ENCODE assay signal across 25 cellular contexts in the genomic region with DNA sequence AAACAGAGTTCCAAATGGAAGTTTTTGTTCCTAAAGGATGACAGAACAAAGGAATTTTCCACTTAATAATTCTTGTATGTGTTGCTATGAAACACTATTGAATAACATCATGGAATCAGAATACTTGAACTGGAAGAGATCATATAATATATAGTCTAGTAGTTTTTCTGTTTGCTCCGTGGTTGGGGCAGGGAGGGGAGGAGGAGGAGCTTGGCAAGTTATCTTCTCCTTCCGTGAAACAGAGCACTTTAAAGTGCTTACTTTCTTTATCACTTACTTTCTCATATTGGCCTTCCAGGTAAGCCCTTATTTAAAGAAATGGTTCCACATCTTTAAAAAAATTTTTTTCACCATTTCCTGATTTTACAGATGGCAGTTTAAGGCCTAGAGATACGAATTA.
"Had no signal": no experiment of that assay in that cellular context is flagged by ENCODE, and none has a peak within 500 bp of the region (broad histone marks: within the 10 kb centered on the region; RNA-seq: fewer than 3 reads in every experiment).

No MANE protein-coding gene starts in this region.

- H3K4me3 Mint-ChIP-seq: dendritic cell treated with granulocyte-macrophage colony-stimulating factor and Interleukin-4, amounts not matched to agents 40 ng/mL and 50 ng/mL, for 4 days; effector memory CD8-positive, alpha-beta T cell; endodermal cell had no signal

- H3K9me3 Mint-ChIP-seq: dendritic cell treated with granulocyte-macrophage colony-stimulating factor and Interleukin-4, amounts not matched to agents 40 ng/mL and 50 ng/mL, for 4 days; effector memory CD8-positive, alpha-beta T cell; endodermal cell had no signal

- H3K4me1 Mint-ChIP-seq: endodermal cell had no signal

- ATAC-seq: effector memory CD8-positive, alpha-beta T cell; esophagus mucosa; foreskin keratinocyte; gastrocnemius medialis; gastroesophageal sphincter; heart left ventricle; heart right ventricle had no signal

- H3K27ac ChIP-seq: colonic mucosa, coronary artery, dorsolateral prefrontal cortex, epithelial cell of prostate, esophagus muscularis mucosa, esophagus squamous epithelium, foreskin keratinocyte, gastrocnemius medialis, gastroesophageal sphincter, heart left ventricle, heart right ventricle had no signal

- H3K4me3 ChIP-seq: colonic mucosa, coronary artery, dorsolateral prefrontal cortex, esophagus muscularis mucosa, esophagus squamous epithelium, gastrocnemius medialis, gastroesophageal sphincter, heart left ventricle, heart right ventricle had no signal

- DNase-seq: colonic mucosa; cortex of kidney; dermis blood vessel endothelial cell; dorsolateral prefrontal cortex; effector CD4-positive, alpha-beta T cell; effector CD8-positive, alpha-beta T cell; effector memory CD4-positive, alpha-beta T cell; effector memory CD8-positive, alpha-beta T cell; endodermal cell; erythroblast; esophagus squamous epithelium; foreskin fibroblast; foreskin keratinocyte; foreskin melanocyte; gastrocnemius medialis; glutamatergic neuron; head of caudate nucleus; heart left ventricle; heart right ventricle had no signal

- H3K27me3 ChIP-seq: colonic mucosa, dorsolateral prefrontal cortex, esophagus muscularis mucosa, esophagus squamous epithelium, foreskin keratinocyte, gastrocnemius medialis, gastroesophageal sphincter, heart left ventricle, heart right ventricle had no signal

- H3K27me3 Mint-ChIP-seq: dendritic cell treated with granulocyte-macrophage colony-stimulating factor and Interleukin-4, amounts not matched to agents 40 ng/mL and 50 ng/mL, for 4 days; effector memory CD8-positive, alpha-beta T cell had no signal

- H3K36me3 ChIP-seq: colonic mucosa, esophagus muscularis mucosa, esophagus squamous epithelium, gastrocnemius medialis, gastroesophageal sphincter, heart left ventricle, heart right ventricle had no signal

- H3K9me3 ChIP-seq: colonic mucosa, esophagus muscularis mucosa, esophagus squamous epithelium, gastrocnemius medialis, gastroesophageal sphincter, heart left ventricle, heart right ventricle had no signal

- H3K27ac Mint-ChIP-seq: dendritic cell treated with granulocyte-macrophage colony-stimulating factor and Interleukin-4, amounts not matched to agents 40 ng/mL and 50 ng/mL, for 4 days; effector memory CD8-positive, alpha-beta T cell; endodermal cell had no signal

- H3K4me1 ChIP-seq: colonic mucosa, esophagus muscularis mucosa, esophagus squamous epithelium, foreskin keratinocyte, gastrocnemius medialis, gastroesophageal sphincter, heart left ventricle, heart right ventricle had no signal
